Comparison of ENCODE assay signal across 1 cellular context in the genomic region with DNA sequence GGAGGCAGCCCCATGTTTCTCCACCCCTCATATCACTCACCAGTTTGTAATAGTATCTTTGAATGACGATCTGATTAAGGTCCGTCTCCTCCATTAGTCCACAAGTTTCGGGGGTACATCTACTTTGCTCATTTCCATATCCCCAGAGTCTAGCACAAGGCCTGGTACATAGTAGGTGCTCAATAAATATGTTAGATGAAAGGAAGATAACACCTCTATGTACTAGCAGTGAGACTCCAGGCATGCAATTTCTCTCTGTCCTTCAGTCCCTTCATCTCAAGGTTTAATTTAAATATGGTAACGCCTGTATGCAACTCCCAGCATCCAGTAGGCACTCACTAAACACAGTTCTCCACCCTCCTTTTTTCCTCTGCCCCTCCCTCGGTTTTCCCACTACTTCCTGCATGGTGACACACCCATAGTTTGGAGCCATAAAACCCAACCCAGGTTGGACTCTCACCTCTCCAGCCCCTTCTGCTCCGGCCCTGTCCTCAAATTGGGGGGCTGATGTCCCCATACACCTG.
TF ChIP-seq lines count a peak whose summit lies in the region.

No MANE protein-coding gene starts in this region.

TF ChIP-seq in A549, 52 proteins besides CTCF, POLR2A, EP300 and RAD21 (continued from another document):
- TF ChIP-seq, protein P1, sequence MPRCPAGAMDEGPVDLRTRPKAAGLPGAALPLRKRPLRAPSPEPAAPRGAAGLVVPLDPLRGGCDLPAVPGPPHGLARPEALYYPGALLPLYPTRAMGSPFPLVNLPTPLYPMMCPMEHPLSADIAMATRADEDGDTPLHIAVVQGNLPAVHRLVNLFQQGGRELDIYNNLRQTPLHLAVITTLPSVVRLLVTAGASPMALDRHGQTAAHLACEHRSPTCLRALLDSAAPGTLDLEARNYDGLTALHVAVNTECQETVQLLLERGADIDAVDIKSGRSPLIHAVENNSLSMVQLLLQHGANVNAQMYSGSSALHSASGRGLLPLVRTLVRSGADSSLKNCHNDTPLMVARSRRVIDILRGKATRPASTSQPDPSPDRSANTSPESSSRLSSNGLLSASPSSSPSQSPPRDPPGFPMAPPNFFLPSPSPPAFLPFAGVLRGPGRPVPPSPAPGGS (IDR thresholded peaks at IDR 0.05) = no peak
- TF ChIP-seq, protein P2, sequence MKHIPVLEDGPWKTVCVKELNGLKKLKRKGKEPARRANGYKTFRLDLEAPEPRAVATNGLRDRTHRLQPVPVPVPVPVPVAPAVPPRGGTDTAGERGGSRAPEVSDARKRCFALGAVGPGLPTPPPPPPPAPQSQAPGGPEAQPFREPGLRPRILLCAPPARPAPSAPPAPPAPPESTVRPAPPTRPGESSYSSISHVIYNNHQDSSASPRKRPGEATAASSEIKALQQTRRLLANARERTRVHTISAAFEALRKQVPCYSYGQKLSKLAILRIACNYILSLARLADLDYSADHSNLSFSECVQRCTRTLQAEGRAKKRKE (CRISPR knock-in tag; IDR thresholded peaks at IDR 0.05; ENCODE audit: low read depth) = no peak
- TF ChIP-seq EHMT2 (IDR thresholded peaks at IDR 0.05; ENCODE audit: low read depth) = no peak
- no peak for TF ChIP-seq FOSL2 (IDR thresholded peaks at IDR 0.05)
- TF ChIP-seq FOSL2 (CRISPR knock-in tag; IDR thresholded peaks at IDR 0.05) = no peak
- no peak for TF ChIP-seq ZNF302 (CRISPR knock-in tag; IDR thresholded peaks at IDR 0.05)
- no peak for TF ChIP-seq EHF (CRISPR knock-in tag; IDR thresholded peaks at IDR 0.05)
- TF ChIP-seq FOSB (CRISPR knock-in tag; IDR thresholded peaks at IDR 0.05) = no peak
- no peak for TF ChIP-seq HOXA7 (CRISPR knock-in tag; IDR thresholded peaks at IDR 0.05)
- TF ChIP-seq JUNB (IDR thresholded peaks at IDR 0.05) = no peak
- TF ChIP-seq CHD4 (IDR thresholded peaks at IDR 0.05; ENCODE audit: borderline replicate concordance) = no peak
- no peak for TF ChIP-seq ZFP36 (IDR thresholded peaks at IDR 0.05; ENCODE audit: borderline replicate concordance, partially characterized antibody)
- TF ChIP-seq, protein P3, sequence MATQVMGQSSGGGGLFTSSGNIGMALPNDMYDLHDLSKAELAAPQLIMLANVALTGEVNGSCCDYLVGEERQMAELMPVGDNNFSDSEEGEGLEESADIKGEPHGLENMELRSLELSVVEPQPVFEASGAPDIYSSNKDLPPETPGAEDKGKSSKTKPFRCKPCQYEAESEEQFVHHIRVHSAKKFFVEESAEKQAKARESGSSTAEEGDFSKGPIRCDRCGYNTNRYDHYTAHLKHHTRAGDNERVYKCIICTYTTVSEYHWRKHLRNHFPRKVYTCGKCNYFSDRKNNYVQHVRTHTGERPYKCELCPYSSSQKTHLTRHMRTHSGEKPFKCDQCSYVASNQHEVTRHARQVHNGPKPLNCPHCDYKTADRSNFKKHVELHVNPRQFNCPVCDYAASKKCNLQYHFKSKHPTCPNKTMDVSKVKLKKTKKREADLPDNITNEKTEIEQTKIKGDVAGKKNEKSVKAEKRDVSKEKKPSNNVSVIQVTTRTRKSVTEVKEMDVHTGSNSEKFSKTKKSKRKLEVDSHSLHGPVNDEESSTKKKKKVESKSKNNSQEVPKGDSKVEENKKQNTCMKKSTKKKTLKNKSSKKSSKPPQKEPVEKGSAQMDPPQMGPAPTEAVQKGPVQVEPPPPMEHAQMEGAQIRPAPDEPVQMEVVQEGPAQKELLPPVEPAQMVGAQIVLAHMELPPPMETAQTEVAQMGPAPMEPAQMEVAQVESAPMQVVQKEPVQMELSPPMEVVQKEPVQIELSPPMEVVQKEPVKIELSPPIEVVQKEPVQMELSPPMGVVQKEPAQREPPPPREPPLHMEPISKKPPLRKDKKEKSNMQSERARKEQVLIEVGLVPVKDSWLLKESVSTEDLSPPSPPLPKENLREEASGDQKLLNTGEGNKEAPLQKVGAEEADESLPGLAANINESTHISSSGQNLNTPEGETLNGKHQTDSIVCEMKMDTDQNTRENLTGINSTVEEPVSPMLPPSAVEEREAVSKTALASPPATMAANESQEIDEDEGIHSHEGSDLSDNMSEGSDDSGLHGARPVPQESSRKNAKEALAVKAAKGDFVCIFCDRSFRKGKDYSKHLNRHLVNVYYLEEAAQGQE (IDR thresholded peaks at IDR 0.05) = no peak
TF ChIP-seq in A549: peak in this region for 0.
